Comparison of ENCODE assay signal across 7 cellular contexts in genomic region chr1:149211757-149212420, GRCh38.
DNase-seq lines count a peak whose midpoint lies in the region; ATAC-seq and TF ChIP-seq lines count a peak whose summit lies in the region.
"Not testable (repeated sequence)": the region's sequence is repeated elsewhere in the genome, so short reads cannot be mapped to it uniquely, and the experiment has no call there.

No MANE protein-coding gene starts in this region.

- not testable (repeated sequence) for H3K9ac ChIP-seq in KMS-11

- H3K27ac ChIP-seq in KMS-11 = peak overlapping the region; percentile 32; the same call in 1 of the 2 replicates

- not testable (repeated sequence) for H3K4me3 ChIP-seq in KMS-11 (IDR thresholded peaks at IDR 0.05; ENCODE audit: insufficient read depth, low read depth, low read length)

- H3K4me2 ChIP-seq in KMS-11 = peak overlapping the region; percentile 60; the same call in 1 of the 2 replicates

- H3K27me3 ChIP-seq in KMS-11 (ENCODE audit: insufficient read depth, low read depth) = not testable (repeated sequence)

- not testable (repeated sequence) for DNase-seq in Right ventricle myocardium superior

- H3K36me3 ChIP-seq in KMS-11 (ENCODE audit: insufficient read depth) = not testable (repeated sequence)

- not testable (repeated sequence) for H2AFZ ChIP-seq in KMS-11 (ENCODE audit: low read depth)

- ATAC-seq in GM18858 (IDR thresholded peaks at IDR 0.05; ENCODE audit: unreplicated experiment) (peak; percentile 76), GM19438 (IDR thresholded peaks at IDR 0.05; ENCODE audit: low read depth, unreplicated experiment) (peak; percentile 65), GM21619 (IDR thresholded peaks at IDR 0.05; ENCODE audit: unreplicated experiment) (peak; percentile 83), HG02870 (IDR thresholded peaks at IDR 0.05; ENCODE audit: unreplicated experiment) (peak; percentile 71), HG03175 (IDR thresholded peaks at IDR 0.05; ENCODE audit: unreplicated experiment) (peak; percentile 85), Right ventricle myocardium superior (ENCODE audit: poor library complexity) (peak; percentile 5)

- intact Hi-C loops in Right ventricle myocardium superior (cut with DNase I) = not testable (repeated sequence)

- H3K4me1 ChIP-seq in KMS-11 (ENCODE audit: low read depth, poor library complexity, severe bottlenecking) = not testable (repeated sequence)

- TF ChIP-seq CTCF in KMS-11 (conservative IDR thresholded peaks at IDR 0.05; ENCODE audit: low read depth, low read length) = not testable (repeated sequence)

- H4K20me1 ChIP-seq in KMS-11 (ENCODE audit: insufficient read depth) = not testable (repeated sequence)

- H3K79me2 ChIP-seq in KMS-11 (ENCODE audit: insufficient read depth, low read depth) = not testable (repeated sequence)

Comparison
In these comparisons a context has a peak if more than half of its experiments do, and no peak if none do; other contexts are left out.
1. ATAC-seq: peak in every context shown above with its lines; median percentile 85 in HG03175; 83 in GM21619; 76 in GM18858; 71 in HG02870; 65 in GM19438; 5 in Right ventricle myocardium superior.